In genomic region chr3:32143849-32144757, GRCh38 we compare ENCODE assay signal across 8 cellular contexts. TPM values are rescaled to one million over a fixed set of nuclear protein-coding genes. Genes with fewer than 3 reads are reported as not detected.
DNase-seq lines count a peak whose midpoint lies in the region; ATAC-seq, FAIRE-seq and TF ChIP-seq lines count a peak whose summit lies in the region.

No MANE protein-coding gene starts in this region.

- H4K20me1 ChIP-seq in H1 (replicated peaks in 1 of 2; ENCODE audit: control insufficient read depth in 1 of 2, insufficient read depth in 2 of 2, low read length in 2 of 2): peaks cover 0 to 2% of the 10 kb centered on the region in 2 experiments

- WGBS in H1 (ENCODE audit: extremely low coverage in 1 of 2, insufficient coverage in 1 of 2, insufficient read length in 1 of 2, insufficient replicate concordance in 2 of 2, low coverage in 1 of 2, low lambda C conversion rate in 2 of 2, missing lambda C conversion rate in 1 of 2), 2 experiments: 78% methylated on average over 11 of the region's 11 CpGs; no CpG with 5 or more reads in 1 of the 2 experiments
- 55% methylated on average over 11 of the region's 11 CpGs for WGBS in suprapubic skin

- FAIRE-seq in H1 (lab: Jason Lieb, UNC): peak; percentile 77

- no peak for TF ChIP-seq POLR2A in H1 (IDR thresholded peaks at IDR 0.05; ENCODE audit: control extremely low read depth in 1 of 2, low read depth in 2 of 2, low read length in 2 of 2)
- TF ChIP-seq POLR2A in suprapubic skin (IDR thresholded peaks at IDR 0.05): no peak

- H3K23ac ChIP-seq in H1 (ENCODE audit: insufficient read length): no peak overlapping the region

- H3K27me3 ChIP-seq in H1 (replicated peaks in 1 of 4; ENCODE audit: control insufficient read depth in 3 of 4, extremely low read depth in 1 of 4, insufficient read depth in 3 of 4, low read length in 3 of 4) (no peaks in the 10 kb centered on the region), suprapubic skin (no peaks in the 10 kb centered on the region)

- no peaks in the 10 kb centered on the region for H3K36me3 ChIP-seq in H1 (ENCODE audit: control insufficient read depth in 2 of 4, insufficient read depth in 4 of 4, low read length in 3 of 4)
- peaks cover 28% of the 10 kb centered on the region for H3K36me3 ChIP-seq in suprapubic skin

- H2BK20ac ChIP-seq in H1 (ENCODE audit: low read length): no peak overlapping the region

- TF ChIP-seq EP300 in H1 (IDR thresholded peaks at IDR 0.05; ENCODE audit: borderline replicate concordance in 1 of 2, low read depth in 2 of 2, low read length in 2 of 2) (no peak), suprapubic skin (IDR thresholded peaks at IDR 0.05) (no peak)

- H2AK5ac ChIP-seq in H1 (ENCODE audit: low read depth, low read length): no peak overlapping the region

- no peak overlapping the region for H4K5ac ChIP-seq in H1 (ENCODE audit: insufficient read length, low read depth, low read length)

- no peak for DNase-seq in natural killer cell
- no peak for DNase-seq in natural killer cell treated with Interleukin-12 subunit alpha and Interleukin-12 subunit beta and Interleukin-15 and Interleukin-18, amount 100 ng/mL, for 72 hours (ENCODE audit: low spot score)
- DNase-seq in NCI-H510A (lab: John Stamatoyannopoulos, UW): peak; percentile 9
- DNase-seq in activated CD4-positive, alpha-beta T cell treated with anti-CD3 and anti-CD28 coated beads for 4 hours: peak; percentile 34 to 64
- DNase-seq in H1 (ENCODE audit: low read depth in 1 of 2, low spot score in 2 of 2): no peak
- peak; percentile 34 to 44 for DNase-seq in mesothelial cell of epicardium (ENCODE audit: low spot score in 2 of 2, unreplicated experiment in 2 of 2)
- no peak for DNase-seq in suprapubic skin (ENCODE audit: low spot score in 2 of 2)

- POLR2A ChIA-PET in H1 (lab: Charles Lee; ENCODE audit: partially characterized antibody): no interaction called here

- H3K9me3 Mint-ChIP-seq in natural killer cell (no peaks in the 10 kb centered on the region), mesothelial cell of epicardium (no peaks in the 10 kb centered on the region)
- no peaks in the 10 kb centered on the region for H3K9me3 Mint-ChIP-seq in natural killer cell treated with Interleukin-12 subunit alpha and Interleukin-12 subunit beta and Interleukin-15 and Interleukin-18, amount 100 ng/mL, for 72 hours

- H3K14ac ChIP-seq in H1 (ENCODE audit: insufficient read length): no peak overlapping the region

- H3K4ac ChIP-seq in H1 (replicated peaks; ENCODE audit: insufficient read length, low read depth, low read length): no peak overlapping the region

- no peak overlapping the region for H4K8ac ChIP-seq in H1 (ENCODE audit: extremely low read depth, insufficient read depth, low read length)

- H3K79me1 ChIP-seq in H1 (ENCODE audit: low read depth, low read length): no peaks in the 10 kb centered on the region

- no peak overlapping the region for H2BK120ac ChIP-seq in H1 (replicated peaks; ENCODE audit: low read depth, low read length)

- H2AFZ ChIP-seq in H1 (ENCODE audit: low read length): no peak overlapping the region

- no peak overlapping the region for H2BK5ac ChIP-seq in H1 (ENCODE audit: low read depth, low read length)

- TF ChIP-seq RAD21 in H1 (IDR thresholded peaks at IDR 0.05 in 1 of 2, conservative IDR thresholded peaks at IDR 0.05 in 1 of 2; ENCODE audit: low read depth in 2 of 2, low read length in 2 of 2): peak; percentile 89 to 91

- no peak overlapping the region for H2BK15ac ChIP-seq in H1 (ENCODE audit: low read length)

- H3K23me2 ChIP-seq in H1 (ENCODE audit: low read depth, low read length): no peaks in the 10 kb centered on the region; the same call in 1 of the 2 replicates

- H3K4me2 ChIP-seq in H1 (ENCODE audit: insufficient read depth in 1 of 2, low read depth in 2 of 2, low read length in 2 of 2): no peak overlapping the region

- H3K56ac ChIP-seq in H1 (replicated peaks; ENCODE audit: insufficient read length, low read depth, low read length): no peak overlapping the region

- no peak overlapping the region for H3K9ac ChIP-seq in H1 (replicated peaks in 1 of 4; ENCODE audit: extremely low read depth in 1 of 4, low read depth in 3 of 4, low read length in 3 of 4)

- H3K4me3 ChIP-seq in H1 (ENCODE audit: extremely low read depth in 1 of 4, insufficient read depth in 2 of 4, low read depth in 3 of 4, low read length in 4 of 4) (no peak overlapping the region), suprapubic skin (no peak overlapping the region)

- no peak overlapping the region for H3K18ac ChIP-seq in H1 (ENCODE audit: extremely low read depth, low read length)

- no peaks in the 10 kb centered on the region for H3K79me2 ChIP-seq in H1 (ENCODE audit: control insufficient read depth in 1 of 2, insufficient read depth in 2 of 2, low read length in 2 of 2)

- intact Hi-C loops in natural killer cell (cut with micrococcal nuclease): loop anchor here (10.0 kb wide), 1 partner anchor 589 kb away; no protein-coding TSS in a partner anchor

- H3K27ac Mint-ChIP-seq in natural killer cell: no peak overlapping the region
- no peak overlapping the region for H3K27ac Mint-ChIP-seq in natural killer cell treated with Interleukin-12 subunit alpha and Interleukin-12 subunit beta and Interleukin-15 and Interleukin-18, amount 100 ng/mL, for 72 hours
- H3K27ac Mint-ChIP-seq in mesothelial cell of epicardium: peak overlapping the region; percentile 66

- H3K9me3 ChIP-seq in H1 (ENCODE audit: insufficient read depth in 2 of 2, low read depth in 1 of 2, low read length in 1 of 2): no peaks in the 10 kb centered on the region
- H3K9me3 ChIP-seq in suprapubic skin: no peaks in the 10 kb centered on the region

- peaks cover 0 to 6% (median 4%) of the 10 kb centered on the region in 4 experiments; a peak in 4 of 7 replicates for H3K4me1 ChIP-seq in H1 (replicated peaks in 1 of 4; ENCODE audit: control insufficient read depth in 3 of 4, insufficient read depth in 4 of 4, low read length in 3 of 4)
- H3K4me1 ChIP-seq in suprapubic skin: peaks cover 2% of the 10 kb centered on the region

- no peak overlapping the region for H4K91ac ChIP-seq in H1 (replicated peaks; ENCODE audit: insufficient read length, low read length)

- H3K36me3 Mint-ChIP-seq in natural killer cell (peaks cover 8% of the 10 kb centered on the region), mesothelial cell of epicardium (no peaks in the 10 kb centered on the region)
- no peaks in the 10 kb centered on the region for H3K36me3 Mint-ChIP-seq in natural killer cell treated with Interleukin-12 subunit alpha and Interleukin-12 subunit beta and Interleukin-15 and Interleukin-18, amount 100 ng/mL, for 72 hours

- H2BK12ac ChIP-seq in H1 (ENCODE audit: low read depth, low read length): peak overlapping the region; percentile 60; the same call in 1 of the 2 replicates

- ATAC-seq in natural killer cell: peak; percentile 68 to 77 (median 72)
- no peak for ATAC-seq in natural killer cell treated with Interleukin-12 subunit alpha and Interleukin-12 subunit beta and Interleukin-15 and Interleukin-18, amount 100 ng/mL, for 72 hours
- peak; percentile 70 for ATAC-seq in HG03175 (IDR thresholded peaks at IDR 0.05; ENCODE audit: unreplicated experiment)

- no peaks in the 10 kb centered on the region for H3K27me3 Mint-ChIP-seq in natural killer cell (ENCODE audit: low read depth in 2 of 2)
- H3K27me3 Mint-ChIP-seq in natural killer cell treated with Interleukin-12 subunit alpha and Interleukin-12 subunit beta and Interleukin-15 and Interleukin-18, amount 100 ng/mL, for 72 hours: no peaks in the 10 kb centered on the region
- H3K27me3 Mint-ChIP-seq in mesothelial cell of epicardium (ENCODE audit: low read depth): no peaks in the 10 kb centered on the region

- H3K4me1 Mint-ChIP-seq in natural killer cell (peaks cover under 1 to 6% of the 10 kb centered on the region in 2 donors), mesothelial cell of epicardium (peaks cover 36% of the 10 kb centered on the region)
- peaks cover 0 to 4% of the 10 kb centered on the region in 2 donors for H3K4me1 Mint-ChIP-seq in natural killer cell treated with Interleukin-12 subunit alpha and Interleukin-12 subunit beta and Interleukin-15 and Interleukin-18, amount 100 ng/mL, for 72 hours (ENCODE audit: low read depth in 2 of 2)

- H3K4me3 Mint-ChIP-seq in natural killer cell: no peak overlapping the region
- no peak overlapping the region for H3K4me3 Mint-ChIP-seq in natural killer cell treated with Interleukin-12 subunit alpha and Interleukin-12 subunit beta and Interleukin-15 and Interleukin-18, amount 100 ng/mL, for 72 hours
- H3K4me3 Mint-ChIP-seq in mesothelial cell of epicardium: no peak overlapping the region

- H3K27ac ChIP-seq in H1 (ENCODE audit: low read depth, low read length): no peak overlapping the region
- no peak overlapping the region for H3K27ac ChIP-seq in suprapubic skin

- CTCF ChIA-PET in H1 (lab: Charles Lee; ENCODE audit: partially characterized antibody): interaction anchor here (0.6 to 2.5 kb wide), 29 partner anchors 9 to 1751 kb away, joined by 3 to 20 read pairs (median 3); no protein-coding TSS in a partner anchor

- TF ChIP-seq CTCF in natural killer cell (IDR thresholded peaks at IDR 0.05) (peak; percentile 84), H1 (IDR thresholded peaks at IDR 0.05; ENCODE audit: control extremely low read depth in 1 of 3, insufficient read depth in 1 of 3, low read depth in 1 of 3, low read length in 3 of 3) (peak; percentile 26 to 81 (median 77)), mesothelial cell of epicardium (IDR thresholded peaks at IDR 0.05; ENCODE audit: unreplicated experiment) (peak; percentile 72), suprapubic skin (IDR thresholded peaks at IDR 0.05) (peak; percentile 39 to 58)

TF ChIP-seq in H1, 55 proteins besides CTCF, POLR2A, EP300 and RAD21 (continues in another document):
- no peak for TF ChIP-seq SP2 (IDR thresholded peaks at IDR 0.05; ENCODE audit: low read length)

RNA-seq across cellular contexts. Expression of gene GPD1L, which starts 37.7 kb away (rescaled TPM):
- 10 to 100 TPM; 14.8 to 35.3 (median 28.4) TPM for total RNA-seq in natural killer cell
- 10 to 100 TPM in 1 of 2 donors, 1 to 10 TPM in 1; 8.8 to 18.4 TPM for total RNA-seq in natural killer cell treated with Interleukin-12 subunit alpha and Interleukin-12 subunit beta and Interleukin-15 and Interleukin-18, amount 100 ng/mL, for 72 hours
- 7.9 and 8.4 TPM in 2 replicates for total RNA-seq in H1 (2021; fragmentation: NEBNext Ultra II Directional; extraction: Animal tissue kit (Norgen Biotek cat#: 25700))
- polyA plus RNA-seq in H1 (2011; rRNA removed): 1.8 and 2.4 TPM in 2 replicates
- 3.1 TPM for polyA plus RNA-seq in H1 (2011; cell fraction: cytosol; rRNA removed)
- polyA plus RNA-seq in H1 (2011; cell fraction: nucleus; rRNA removed): 2.6 TPM
- polyA plus RNA-seq in H1 (2012, experiment 1 of 2): 2.7 to 4.9 TPM (median 4.1 TPM) in 4 replicates
- 0.60 TPM for polyA plus RNA-seq in H1 (2012, experiment 2 of 2)
- 3.0 TPM for polyA plus RNA-seq in H1 (2013, experiment 1 of 2)
- 3.2 TPM for polyA plus RNA-seq in H1 (2013, experiment 2 of 2)
- 4.1 and 4.3 TPM in 2 replicates for polyA minus RNA-seq in H1 (2011; rRNA and poly(A)+ RNA removed)
- 6.3 TPM for polyA minus RNA-seq in H1 (2011; cell fraction: cytosol; rRNA and poly(A)+ RNA removed)
- 1.5 TPM for polyA minus RNA-seq in H1 (2011; cell fraction: nucleus; rRNA and poly(A)+ RNA removed)
- 8.5 to 10.4 TPM (median 9.3 TPM) in 3 replicates for total RNA-seq in mesothelial cell of epicardium
- 10 to 100 TPM; 21.4 to 79.9 (median 28.5) TPM for total RNA-seq in suprapubic skin

Comparison
In these comparisons a context has a peak if more than half of its experiments do, and no peak if none do; other contexts are left out.
1. ATAC-seq: peak in natural killer cell (3 of 3) and HG03175 (single experiment); none in natural killer cell treated with Interleukin-12 subunit alpha and Interleukin-12 subunit beta and Interleukin-15 and Interleukin-18, amount 100 ng/mL, for 72 hours (0 of 2).
2. DNase-seq: peak in NCI-H510A (single experiment), activated CD4-positive, alpha-beta T cell treated with anti-CD3 and anti-CD28 coated beads for 4 hours (2 of 2) and mesothelial cell of epicardium (2 of 2); none in natural killer cell (single experiment), natural killer cell treated with Interleukin-12 subunit alpha and Interleukin-12 subunit beta and Interleukin-15 and Interleukin-18, amount 100 ng/mL, for 72 hours (single experiment), H1 (0 of 2) and suprapubic skin (0 of 2).
3. Peak in every context shown above with its lines, with median percentiles within 50 percentile points of each other: CTCF ChIP-seq.